Comparison of ENCODE assay signal across 29 cellular contexts in genomic region chr15:49293941-49294340, GRCh38.
"Had no signal": no experiment of that assay in that cellular context is flagged by ENCODE, and none has a peak within 500 bp of the region (broad histone marks: within the 10 kb centered on the region; RNA-seq: fewer than 3 reads in every experiment).

No MANE protein-coding gene starts in this region.

- H3K4me3 Mint-ChIP-seq: stimulated activated effector memory CD8-positive, alpha-beta T cell treated with anti-CD3 and anti-CD28 coated beads, Interleukin-12 subunit alpha, Interleukin-12 subunit beta, amount 100 ng/mL, for 72 hours; stimulated activated memory B cell treated with anti-CD40 and anti-IgM and Interleukin-4, amounts not matched to agents 10 μg/mL and 1 μg/mL and 100 μg/mL, for 72 hours; stimulated activated naive B cell treated with anti-CD40 and anti-IgM and Interleukin-4, amounts not matched to agents 10 μg/mL and 1 μg/mL and 100 μg/mL, for 72 hours; stimulated activated naive CD8-positive, alpha-beta T cell treated with anti-CD3 and anti-CD28 coated beads, Interleukin-15, amount 100 ng/mL, for 72 hours; stimulated activated naive CD8-positive, alpha-beta T cell treated with anti-CD3 and anti-CD28 coated beads, Interleukin-15, Interleukin-2, amounts not matched to agents 100 ng/mL and 50 ng/mL, for 24 hours; type B pancreatic cell had no signal

- H3K27ac ChIP-seq: stomach, suprapubic skin, testis, thoracic aorta, thyroid gland, tibial artery, tibial nerve, transverse colon, upper lobe of left lung, upper lobe of right lung, uterus, vagina had no signal

- H3K4me1 ChIP-seq: stomach, suprapubic skin, testis, thyroid gland, transverse colon, upper lobe of left lung, upper lobe of right lung, uterus, vagina had no signal

- H3K4me3 ChIP-seq: stomach, suprapubic skin, testis, thoracic aorta, thyroid gland, tibial artery, tibial nerve, transverse colon, upper lobe of left lung, upper lobe of right lung, uterus, vagina had no signal

- H3K36me3 ChIP-seq: uterus had no signal

- H3K9me3 ChIP-seq: stomach, suprapubic skin, testis, thoracic aorta, thyroid gland, tibial artery, transverse colon, upper lobe of left lung, upper lobe of right lung, uterus, vagina had no signal

- H3K9me3 Mint-ChIP-seq: stimulated activated effector memory CD8-positive, alpha-beta T cell treated with anti-CD3 and anti-CD28 coated beads, Interleukin-12 subunit alpha, Interleukin-12 subunit beta, amount 100 ng/mL, for 72 hours; stimulated activated naive CD8-positive, alpha-beta T cell treated with anti-CD3 and anti-CD28 coated beads, Interleukin-15, amount 100 ng/mL, for 72 hours; stimulated activated naive CD8-positive, alpha-beta T cell treated with anti-CD3 and anti-CD28 coated beads, Interleukin-15, Interleukin-2, amounts not matched to agents 100 ng/mL and 50 ng/mL, for 24 hours had no signal

- DNase-seq: stimulated activated CD4-positive, alpha-beta T cell treated with anti-CD3 and anti-CD28 coated beads, Interleukin-2, amount 100 ng/mL, for 48 hours; stimulated activated CD4-positive, alpha-beta T cell treated with anti-CD3 and anti-CD28 coated beads, Interleukin-4, amount 100 ng/mL, for 1 hour; stimulated activated CD4-positive, alpha-beta T cell treated with anti-CD3 and anti-CD28 coated beads, Interleukin-4, amount 100 ng/mL, for 24 hours; stimulated activated CD4-positive, alpha-beta T cell treated with anti-CD3 and anti-CD28 coated beads, Interleukin-4, amount 100 ng/mL, for 4 hours; stimulated activated CD8-positive, alpha-beta memory T cell treated with anti-CD3 and anti-CD28 coated beads, Interleukin-4, amount 100 ng/mL, for 48 hours; stimulated activated naive B cell treated with anti-CD40 and anti-IgM and Interleukin-4, amounts not matched to agents 10 μg/mL and 1 μg/mL and 100 μg/mL, for 72 hours; stimulated activated naive CD4-positive, alpha-beta T cell; stimulated activated naive CD4-positive, alpha-beta T cell treated with Interleukin-2 at 50 U/mL for 16 hours; stimulated activated naive CD8-positive, alpha-beta T cell treated with anti-CD3 and anti-CD28 coated beads, Interleukin-15, amount 100 ng/mL, for 72 hours; stimulated activated naive CD8-positive, alpha-beta T cell treated with anti-CD3 and anti-CD28 coated beads, Interleukin-15, Interleukin-2, amounts not matched to agents 100 U/mL and 50 U/mL, for 24 hours; stomach; substantia nigra; testis; thyroid gland; tibial artery; transverse colon; trophoblast cell; upper lobe of left lung; upper lobe of right lung; uterus had no signal

- H3K27me3 Mint-ChIP-seq: stimulated activated memory B cell treated with anti-CD40 and anti-IgM and Interleukin-4, amounts not matched to agents 10 μg/mL and 1 μg/mL and 100 μg/mL, for 72 hours; stimulated activated naive B cell treated with anti-CD40 and anti-IgM and Interleukin-4, amounts not matched to agents 10 μg/mL and 1 μg/mL and 100 μg/mL, for 72 hours; stimulated activated naive CD8-positive, alpha-beta T cell treated with anti-CD3 and anti-CD28 coated beads, Interleukin-15, amount 100 ng/mL, for 72 hours; stimulated activated naive CD8-positive, alpha-beta T cell treated with anti-CD3 and anti-CD28 coated beads, Interleukin-15, Interleukin-2, amounts not matched to agents 100 ng/mL and 50 ng/mL, for 24 hours; type B pancreatic cell had no signal

- ATAC-seq: stimulated activated effector memory CD8-positive, alpha-beta T cell treated with anti-CD3 and anti-CD28 coated beads, Interleukin-12 subunit alpha, Interleukin-12 subunit beta, amount 100 ng/mL, for 72 hours; stimulated activated memory B cell treated with anti-CD40 and anti-IgM and Interleukin-4, amounts not matched to agents 10 μg/mL and 1 μg/mL and 100 μg/mL, for 72 hours; stimulated activated naive B cell treated with anti-CD40 and anti-IgM and Interleukin-4, amounts not matched to agents 10 μg/mL and 1 μg/mL and 100 μg/mL, for 72 hours; stimulated activated naive CD8-positive, alpha-beta T cell treated with anti-CD3 and anti-CD28 coated beads, Interleukin-15, amount 100 ng/mL, for 72 hours; stimulated activated naive CD8-positive, alpha-beta T cell treated with anti-CD3 and anti-CD28 coated beads, Interleukin-15, Interleukin-2, amounts not matched to agents 100 U/mL and 50 U/mL, for 24 hours; upper lobe of right lung had no signal

- H3K27ac Mint-ChIP-seq: stimulated activated memory B cell treated with anti-CD40 and anti-IgM and Interleukin-4, amounts not matched to agents 10 μg/mL and 1 μg/mL and 100 μg/mL, for 72 hours; stimulated activated naive B cell treated with anti-CD40 and anti-IgM and Interleukin-4, amounts not matched to agents 10 μg/mL and 1 μg/mL and 100 μg/mL, for 72 hours; stimulated activated naive CD8-positive, alpha-beta T cell treated with anti-CD3 and anti-CD28 coated beads, Interleukin-15, amount 100 ng/mL, for 72 hours; stimulated activated naive CD8-positive, alpha-beta T cell treated with anti-CD3 and anti-CD28 coated beads, Interleukin-15, Interleukin-2, amounts not matched to agents 100 ng/mL and 50 ng/mL, for 24 hours; type B pancreatic cell had no signal

- FAIRE-seq: urothelium cell line had no signal
